In genomic region chr15:51401872-51402517, GRCh38 we compare ENCODE assay signal across 9 cellular contexts.
A peak's percentile ranks its signal among the peaks of the same experiment; 100 is the strongest.
DNase-seq lines count a peak whose midpoint lies in the region; ATAC-seq, FAIRE-seq and TF ChIP-seq lines count a peak whose summit lies in the region.
"Had no signal": no experiment of that assay in that cellular context is flagged by ENCODE, and none has a peak within 500 bp of the region (broad histone marks: within the 10 kb centered on the region; RNA-seq: fewer than 3 reads in every experiment).

No MANE protein-coding gene starts in this region.

- DNase-seq in ELF-1 (ENCODE audit: low read depth, low spot score) (peak; percentile 70), Karpas-422 (peak; percentile 71), K562 (ENCODE audit: extremely low read depth in 1 of 4, low spot score in 3 of 4) (peak; percentile 54 to 68 (median 60)), left colon (peak in 1 of 2 donors; percentile 33), middle frontal gyrus (ENCODE audit: extremely low spot score, low spot score) (no peak), RCC 7860 (ENCODE audit: low spot score) (no peak)

- in situ Hi-C loops in K562 (cut with MboI), result no loop called here

- TF ChIP-seq EP300 in K562 (IDR thresholded peaks at IDR 0.05; ENCODE audit: low read length), result no peak

- intact Hi-C loops in K562 (cut with micrococcal nuclease) (loop anchor here (2.0 to 5.0 kb wide), 4 partner anchors 97 to 245 kb away; no protein-coding TSS in a partner anchor), left colon (cut with DNase I, micrococcal nuclease) (no loop called here)

- H3K4me2 ChIP-seq in Karpas-422 (ENCODE audit: low read depth, low read length, poor library complexity, severe bottlenecking), result no peak overlapping the region
- no peak overlapping the region for H3K4me2 ChIP-seq in K562 (ENCODE audit: insufficient read depth, low read length)

- peak; percentile 47 to 70 for TF ChIP-seq RAD21 in K562 (CRISPR knock-in tag; conservative IDR thresholded peaks at IDR 0.05 in 1 of 2, IDR thresholded peaks at IDR 0.05 in 1 of 2)

- POLR2A ChIA-PET in K562 (lab: Yijun Ruan, JAX), result interaction anchor here (0.6 to 0.8 kb wide), 2 partner anchors 9 to 69 kb away, joined by 3 to 4 read pairs; no protein-coding TSS in a partner anchor

- H3K36me3 ChIP-seq in Karpas-422 (ENCODE audit: insufficient read depth, low read length), result no peaks in the 10 kb centered on the region
- no peaks in the 10 kb centered on the region for H3K36me3 ChIP-seq in K562 (ENCODE audit: control insufficient read depth, insufficient read depth, low read length)
- H3K36me3 ChIP-seq: SJSA1 had no signal

- 9% methylated on average over 11 of the region's 12 CpGs for WGBS in K562 (ENCODE audit: insufficient coverage, low coverage, missing lambda C conversion rate)

- no TSS peak for BruUV-seq in K562 (replicated peaks; lab: Mats Ljungman, UMichigan)

- no peaks in the 10 kb centered on the region for H3K79me2 ChIP-seq in Karpas-422 (ENCODE audit: low read length)
- H3K79me2 ChIP-seq in K562 (ENCODE audit: control insufficient read depth, insufficient read depth, low read length), result no peaks in the 10 kb centered on the region

- H3K9me1 ChIP-seq in K562 (ENCODE audit: control insufficient read depth, insufficient read depth, low read length), result no peaks in the 10 kb centered on the region

- H2AFZ ChIP-seq in Karpas-422 (ENCODE audit: low read length) (no peak overlapping the region), K562 (ENCODE audit: low read depth, low read length) (no peak overlapping the region)

- H3K4me3 ChIP-seq in Karpas-422 (ENCODE audit: low read length) (no peak overlapping the region), K562 (no peak overlapping the region)
- H3K4me3 ChIP-seq: SJSA1 had no signal

- H4K20me1 ChIP-seq in Karpas-422 (ENCODE audit: insufficient read depth, low read depth, low read length), result no peaks in the 10 kb centered on the region
- H4K20me1 ChIP-seq in K562 (replicated peaks; ENCODE audit: control insufficient read depth, insufficient read depth, low read length), result no peaks in the 10 kb centered on the region

- TF ChIP-seq CTCF in K562 (IDR thresholded peaks at IDR 0.05 in 2 of 3, conservative IDR thresholded peaks at IDR 0.05 in 1 of 3; ENCODE audit: insufficient read depth in 2 of 3, low read depth in 1 of 3, low read length in 3 of 3), result peak; percentile 73 to 87 (median 76)

- H3K9me3 ChIP-seq in Karpas-422 (ENCODE audit: low read length), result no peaks in the 10 kb centered on the region
- H3K9me3 ChIP-seq in K562 (replicated peaks; ENCODE audit: control insufficient read depth, insufficient read depth, low read depth, low read length), result no peaks in the 10 kb centered on the region
- H3K9me3 ChIP-seq: SJSA1 had no signal

- no peak for TF ChIP-seq POLR2A in K562 (conservative IDR thresholded peaks at IDR 0.05)

- no peaks in the 10 kb centered on the region for H3K27me3 ChIP-seq in Karpas-422 (ENCODE audit: low read length)
- peaks cover 39 to 40% of the 10 kb centered on the region in 2 experiments for H3K27me3 ChIP-seq in K562 (ENCODE audit: control insufficient read depth in 2 of 2, insufficient read depth in 2 of 2, low read length in 2 of 2)

- H3K9me2 ChIP-seq in Karpas-422 (replicated peaks; ENCODE audit: insufficient read depth, low read length), result no peaks in the 10 kb centered on the region

- CTCF ChIA-PET in K562 (lab: Yijun Ruan, JAX; ENCODE audit: low intra/inter-chr PET ratio), result interaction anchor here (0.9 to 2.4 kb wide), 6 partner anchors 19 to 239 kb away, joined by 3 to 7 read pairs (median 5); no protein-coding TSS in a partner anchor

- ATAC-seq in K562, result peak; percentile 84
- ATAC-seq in left colon, result peak; percentile 32
- no peak for ATAC-seq in HG03196 (IDR thresholded peaks at IDR 0.05; ENCODE audit: unreplicated experiment)
- ATAC-seq in HG03565 (IDR thresholded peaks at IDR 0.05; ENCODE audit: unreplicated experiment), result no peak

- FAIRE-seq in K562 (lab: Jason Lieb, UNC) (peak; percentile 85), RCC 7860 (lab: Jason Lieb, UNC) (no peak)

- H3K4me1 ChIP-seq in Karpas-422 (ENCODE audit: low read length) (no peaks in the 10 kb centered on the region), K562 (replicated peaks in 1 of 2; ENCODE audit: control insufficient read depth in 2 of 2, insufficient read depth in 2 of 2, low read length in 2 of 2) (no peaks in the 10 kb centered on the region)
- H3K4me1 ChIP-seq: SJSA1 had no signal

- H3K27ac ChIP-seq in Karpas-422 (ENCODE audit: low read length) (no peak overlapping the region), K562 (ENCODE audit: extremely low read depth, low read depth, low read length) (no peak overlapping the region)
- H3K27ac ChIP-seq: SJSA1 had no signal

- H3K9ac ChIP-seq in Karpas-422 (ENCODE audit: low read length), result no peak overlapping the region
- no peak overlapping the region for H3K9ac ChIP-seq in K562 (ENCODE audit: insufficient read depth in 1 of 2, low read depth in 2 of 2, low read length in 2 of 2)

TF ChIP-seq in K562, 482 proteins besides CTCF, POLR2A, EP300 and RAD21 (continues in another document):
- TF ChIP-seq YBX1 (IDR thresholded peaks at IDR 0.05) (no peak), CBX8 (IDR thresholded peaks at IDR 0.05; ENCODE audit: borderline replicate concordance, extremely low read depth, low read depth, low read length, poor library complexity, severe bottlenecking) (no peak), SAFB (IDR thresholded peaks at IDR 0.05; ENCODE audit: borderline replicate concordance, low read depth, low read length) (no peak), HBP1 (CRISPR knock-in tag; IDR thresholded peaks at IDR 0.05) (no peak), SMC3 (conservative IDR thresholded peaks at IDR 0.05; ENCODE audit: insufficient read depth, low read depth, low read length) (peak; percentile 61), CTCFL (IDR thresholded peaks at IDR 0.05; ENCODE audit: borderline replicate concordance, insufficient read depth, low read depth, low read length, poor library complexity, severe bottlenecking) (peak; percentile 62), BDP1 (IDR thresholded peaks at IDR 0.05; ENCODE audit: insufficient read depth, insufficient read length) (no peak), BRD4 (IDR thresholded peaks at IDR 0.05) (no peak), GTF2F1 (IDR thresholded peaks at IDR 0.05; ENCODE audit: low read depth, low read length) (no peak), TARDBP (IDR thresholded peaks at IDR 0.05) (no peak), DEAF1 (CRISPR knock-in tag; IDR thresholded peaks at IDR 0.05) (0 out of 2 replicates have a peak, but pooled peaks have one; percentile 20)

Comparison
In these comparisons a context has a peak if more than half of its experiments do, and no peak if none do; other contexts are left out.
1. DNase-seq: peak in ELF-1 (single experiment), Karpas-422 (single experiment) and K562 (4 of 4); none in middle frontal gyrus (single experiment) and RCC 7860 (single experiment).
2. ATAC-seq: peak in K562 (single experiment) and left colon (single experiment); none in HG03196 (single experiment) and HG03565 (single experiment).